ENCODE assay signal across 8 cellular contexts in the genomic region with DNA sequence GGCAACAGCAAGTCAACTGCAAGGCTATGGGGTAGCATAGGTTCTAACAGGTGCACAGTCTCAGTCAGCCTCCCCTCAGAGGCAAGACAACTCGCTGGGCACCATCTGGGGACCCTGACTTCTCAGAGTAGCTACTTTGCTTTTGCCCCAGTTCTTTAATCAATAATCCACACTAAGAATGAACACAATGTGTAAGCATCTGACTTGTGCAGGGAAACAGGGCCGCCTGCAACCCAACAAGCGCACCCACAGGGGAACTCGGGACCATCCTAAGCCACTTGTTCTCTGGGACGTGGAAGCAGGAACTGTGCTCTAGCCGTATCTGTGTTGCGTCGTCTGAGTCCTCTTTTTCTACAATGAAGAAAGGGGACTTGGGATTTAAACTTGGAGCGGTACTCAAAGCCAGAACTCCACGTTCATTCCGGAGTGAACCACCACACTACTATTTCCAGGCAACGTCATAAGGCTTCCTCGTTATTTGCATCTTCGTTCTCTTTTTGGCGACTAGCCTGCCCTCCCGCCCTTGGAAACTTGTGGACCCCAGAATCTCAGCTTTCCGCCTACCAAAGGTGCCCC. TPM values are rescaled to one million over a fixed set of nuclear protein-coding genes. Genes with fewer than 3 reads are reported as not detected.
DNase-seq lines count a peak whose midpoint lies in the region; ATAC-seq and TF ChIP-seq lines count a peak whose summit lies in the region.

No MANE protein-coding gene starts in this region.

- no peak overlapping the region for H2BK120ac ChIP-seq in mesenchymal stem cell (ENCODE audit: low read depth, low read length)

- TF ChIP-seq CTCF in choroid plexus epithelial cell (conservative IDR thresholded peaks at IDR 0.05; ENCODE audit: low read depth, low read length) = no peak
- TF ChIP-seq CTCF in thoracic aorta (IDR thresholded peaks at IDR 0.05) = no peak

- peaks cover 14% of the 10 kb centered on the region for H3K4me1 Mint-ChIP-seq in activated CD4-positive, alpha-beta T cell treated with anti-CD3 and anti-CD28 coated beads for 36 hours

- H3K4me3 Mint-ChIP-seq in activated CD4-positive, alpha-beta T cell treated with anti-CD3 and anti-CD28 coated beads for 36 hours = peak overlapping the region; percentile 82

- POLR2A ChIA-PET in activated CD4-positive, alpha-beta T cell treated with anti-CD3 and anti-CD28 coated beads for 36 hours (lab: Charles Lee) = no interaction called here

- peak overlapping the region; percentile 100 for H3K4me2 ChIP-seq in mesenchymal stem cell (ENCODE audit: low read length, poor library complexity, severe bottlenecking)

- H3K27ac ChIP-seq in mesenchymal stem cell (ENCODE audit: low read length, poor library complexity, severe bottlenecking) (no peak overlapping the region), thoracic aorta (peak overlapping the region; percentile 90 to 91)

- no peaks in the 10 kb centered on the region for H3K9me3 Mint-ChIP-seq in activated CD4-positive, alpha-beta T cell treated with anti-CD3 and anti-CD28 coated beads for 36 hours (ENCODE audit: low read depth)

- no peak overlapping the region for H3K23ac ChIP-seq in mesenchymal stem cell (ENCODE audit: low read length in 2 of 2)

- no peaks in the 10 kb centered on the region for H3K36me3 Mint-ChIP-seq in activated CD4-positive, alpha-beta T cell treated with anti-CD3 and anti-CD28 coated beads for 36 hours (ENCODE audit: low read depth)

- H3K4me1 ChIP-seq in mesenchymal stem cell (ENCODE audit: control insufficient read depth, insufficient read depth, low read depth, low read length) (peaks cover 17% of the 10 kb centered on the region), thoracic aorta (ENCODE audit: control insufficient read depth in 1 of 2, low read depth in 2 of 2) (peaks cover 7 to 25% of the 10 kb centered on the region in 2 donors)

- ATAC-seq in activated CD4-positive, alpha-beta T cell treated with anti-CD3 and anti-CD28 coated beads for 36 hours = no peak
- ATAC-seq in thoracic aorta (ENCODE audit: insufficient number of reproducible peaks, low FRiP score, low read depth) (no peak), HG03025 (IDR thresholded peaks at IDR 0.05; ENCODE audit: low FRiP score, unreplicated experiment) (no peak)

- peak overlapping the region in 1 of 2 experiments; percentile 84 for H3K18ac ChIP-seq in mesenchymal stem cell (ENCODE audit: low read depth in 1 of 2, low read length in 2 of 2)

- no peak overlapping the region for H4K8ac ChIP-seq in mesenchymal stem cell (ENCODE audit: low read length)

- H3K14ac ChIP-seq in mesenchymal stem cell (ENCODE audit: low read length in 2 of 2) = no peak overlapping the region

- H3K9me3 ChIP-seq in mesenchymal stem cell (ENCODE audit: control insufficient read depth, low read length) (no peaks in the 10 kb centered on the region), thoracic aorta (no peaks in the 10 kb centered on the region)

- H2BK12ac ChIP-seq in mesenchymal stem cell (ENCODE audit: low read length in 2 of 2) = peak overlapping the region in 1 of 2 experiments; percentile 54

- H2AK5ac ChIP-seq in mesenchymal stem cell (ENCODE audit: low read length, severe bottlenecking) = no peak overlapping the region

- H3K27me3 Mint-ChIP-seq in activated CD4-positive, alpha-beta T cell treated with anti-CD3 and anti-CD28 coated beads for 36 hours = peaks cover 15% of the 10 kb centered on the region

- no peak for DNase-seq in activated CD4-positive, alpha-beta T cell treated with anti-CD3 and anti-CD28 coated beads for 36 hours
- DNase-seq in activated CD4-positive, alpha-beta T cell treated with anti-CD3 and anti-CD28 coated beads for 4 hours = no peak
- no peak for DNase-seq in choroid plexus epithelial cell (ENCODE audit: low read depth)
- DNase-seq in mesenchymal stem cell = no peak
- no peak for DNase-seq in thoracic aorta (ENCODE audit: low spot score)
- no peak for DNase-seq in NCI-H510A treated with DMSO at 0.1 percent for 48 hours (lab: John Stamatoyannopoulos, UW)
- DNase-seq in DMS153 treated with DMSO at 0.1 percent for 48 hours (lab: John Stamatoyannopoulos, UW; ENCODE audit: unreplicated experiment) = no peak

- no peak overlapping the region for H2BK15ac ChIP-seq in mesenchymal stem cell (ENCODE audit: low read depth, poor library complexity, severe bottlenecking)

- no peak overlapping the region for H3K27ac Mint-ChIP-seq in activated CD4-positive, alpha-beta T cell treated with anti-CD3 and anti-CD28 coated beads for 36 hours

- H2AFZ ChIP-seq in mesenchymal stem cell (ENCODE audit: low read depth, low read length) = no peak overlapping the region

- H3K36me3 ChIP-seq in mesenchymal stem cell (ENCODE audit: control insufficient read depth in 1 of 2, insufficient read depth in 2 of 2, low read depth in 1 of 2, low read length in 2 of 2) (peaks cover 0 to 3% of the 10 kb centered on the region in 2 experiments), thoracic aorta (no peaks in the 10 kb centered on the region)

- intact Hi-C loops in activated CD4-positive, alpha-beta T cell treated with anti-CD3 and anti-CD28 coated beads for 36 hours (cut with DNase I, micrococcal nuclease) = loop anchor here (2.0 to 10.0 kb wide), 5 partner anchors 29 to 493 kb away; partner anchors contain the start of gene C9orf72 (in 1 of the 2)

- peak overlapping the region; percentile 64 for H3K4me3 ChIP-seq in choroid plexus epithelial cell (ENCODE audit: low read depth, low read length)
- peak overlapping the region; percentile 35 to 80 for H3K4me3 ChIP-seq in mesenchymal stem cell (ENCODE audit: insufficient read depth in 1 of 2, low read depth in 1 of 2, low read length in 2 of 2)
- H3K4me3 ChIP-seq in thoracic aorta = peak overlapping the region; percentile 85

- no peak overlapping the region for H3K4ac ChIP-seq in mesenchymal stem cell (ENCODE audit: low read depth in 1 of 2, low read length in 2 of 2)

- no peak overlapping the region for H2BK5ac ChIP-seq in mesenchymal stem cell (ENCODE audit: low read depth, low read length, poor library complexity, severe bottlenecking)

- CTCF ChIA-PET in activated CD4-positive, alpha-beta T cell treated with anti-CD3 and anti-CD28 coated beads for 36 hours (lab: Charles Lee) = interaction anchor here (0.6 to 4.2 kb wide), 2 partner anchors 90 to 195 kb away, joined by 3 to 19 read pairs; no protein-coding TSS in a partner anchor

- H4K91ac ChIP-seq in mesenchymal stem cell (ENCODE audit: low read length) = no peak overlapping the region

- H3K27me3 ChIP-seq in mesenchymal stem cell (ENCODE audit: control insufficient read depth in 1 of 2, insufficient read depth in 1 of 2, low read length in 2 of 2) (peaks cover 12 to 34% of the 10 kb centered on the region in 2 experiments), thoracic aorta (replicated peaks; ENCODE audit: insufficient read depth) (no peaks in the 10 kb centered on the region)

- no peaks in the 10 kb centered on the region for H3K79me1 ChIP-seq in mesenchymal stem cell (replicated peaks; ENCODE audit: low read length, poor library complexity, severe bottlenecking)

- peak overlapping the region; percentile 66 for H3K9ac ChIP-seq in mesenchymal stem cell (ENCODE audit: low read length)

- 17% methylated on average over 17 of the region's 17 CpGs for WGBS in mesenchymal stem cell

RNA-seq across cellular contexts. Expression of gene MOB3B, which starts 1.8 kb away (rescaled TPM):
- total RNA-seq in activated CD4-positive, alpha-beta T cell treated with anti-CD3 and anti-CD28 coated beads for 36 hours = under 1 TPM; 0.80 to 0.88 TPM
- polyA plus RNA-seq in mesenchymal stem cell (2013, experiment 1 of 2) = 0.76 TPM
- polyA plus RNA-seq in mesenchymal stem cell (2013, experiment 2 of 2) = 0.78 TPM
- total RNA-seq in thoracic aorta = 10 to 100 TPM in 1 of 2 donors, 1 to 10 TPM in 1; 6.6 to 11.1 TPM

RNA-seq across cellular contexts. Expression of gene IFNK, which starts 3.7 kb away (rescaled TPM):
- total RNA-seq in activated CD4-positive, alpha-beta T cell treated with anti-CD3 and anti-CD28 coated beads for 36 hours = not detected
- polyA plus RNA-seq in mesenchymal stem cell (2013, experiment 1 of 2) = not detected
- polyA plus RNA-seq in mesenchymal stem cell (2013, experiment 2 of 2) = not detected
- total RNA-seq in thoracic aorta = not detected

RNA-seq across cellular contexts. Expression of gene C9orf72, which starts 45.5 kb away (rescaled TPM):
- total RNA-seq in activated CD4-positive, alpha-beta T cell treated with anti-CD3 and anti-CD28 coated beads for 36 hours = 10 to 100 TPM; 10.2 TPM
- 7.2 TPM for polyA plus RNA-seq in mesenchymal stem cell (2013, experiment 1 of 2)
- 7.1 TPM for polyA plus RNA-seq in mesenchymal stem cell (2013, experiment 2 of 2)
- total RNA-seq in thoracic aorta = 10 to 100 TPM; 19.4 to 25.6 TPM

Comparison
In these comparisons a context has a peak if more than half of its experiments do, and no peak if none do; other contexts are left out.
1. RNA of gene MOB3B, which starts 1.8 kb away (total RNA-seq): 6.6 to 11.1 TPM in thoracic aorta; 0.80 to 0.88 TPM in activated CD4-positive, alpha-beta T cell treated with anti-CD3 and anti-CD28 coated beads for 36 hours; every median in the first group is over 4 times any median in the second.
2. Peak in every context shown above with its lines, with median percentiles within 50 percentile points of each other: H3K4me3 ChIP-seq.